13 cellular contexts compared by ENCODE assay signal in the genomic region with DNA sequence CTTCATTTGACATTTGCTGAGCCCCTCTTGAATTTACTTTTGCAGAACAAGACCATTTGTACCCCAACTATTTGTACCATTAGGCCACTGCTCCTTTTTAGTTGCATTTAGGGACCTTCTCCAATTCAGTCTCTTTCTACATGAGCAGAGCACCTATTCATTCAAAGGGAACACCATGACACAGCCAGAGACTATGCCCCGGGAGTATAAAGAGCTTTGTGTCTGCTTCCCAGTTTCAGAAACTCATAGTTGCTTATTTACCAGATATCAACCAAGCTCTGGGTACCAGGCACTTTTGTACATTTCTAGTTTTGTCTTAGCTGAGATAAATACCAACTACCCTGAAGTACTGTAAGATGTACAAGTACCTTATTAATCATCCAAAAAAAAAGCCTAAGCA.
DNase-seq lines count a peak whose midpoint lies in the region; ATAC-seq and TF ChIP-seq lines count a peak whose summit lies in the region.
"Had no signal": no experiment of that assay in that cellular context is flagged by ENCODE, and none has a peak within 500 bp of the region (broad histone marks: within the 10 kb centered on the region; RNA-seq: fewer than 3 reads in every experiment).

No MANE protein-coding gene starts in this region.

- H4K8ac ChIP-seq in neuronal stem cell (ENCODE audit: low read depth, low read length) = no peak overlapping the region

- no peaks in the 10 kb centered on the region for H3K79me1 ChIP-seq in neuronal stem cell (ENCODE audit: low read depth, low read length)

- no peak overlapping the region for H3K23ac ChIP-seq in neuronal stem cell (ENCODE audit: low read depth, low read length, poor library complexity)

- no peak overlapping the region for H3K27ac Mint-ChIP-seq in progenitor cell of endocrine pancreas

- H3K4ac ChIP-seq in neuronal stem cell (ENCODE audit: low read length) = no peak overlapping the region

- H3K9me3 Mint-ChIP-seq in progenitor cell of endocrine pancreas (ENCODE audit: low read depth) = peaks cover 1% of the 10 kb centered on the region
- H3K9me3 Mint-ChIP-seq: CD8-positive, alpha-beta memory T cell had no signal

- no peak for ATAC-seq in foreskin keratinocyte
- ATAC-seq: HepG2 had no signal

- no peak overlapping the region for H3K18ac ChIP-seq in neuronal stem cell (ENCODE audit: low read length)

- no peak overlapping the region for H3K9ac ChIP-seq in neuronal stem cell (ENCODE audit: low read depth, low read length, poor library complexity)

- no peak overlapping the region for H2BK120ac ChIP-seq in neuronal stem cell (ENCODE audit: low read depth, low read length)

- no peak overlapping the region for H4K91ac ChIP-seq in neuronal stem cell (ENCODE audit: low read depth, low read length, poor library complexity)

- H3K4me3 Mint-ChIP-seq in progenitor cell of endocrine pancreas (ENCODE audit: low read depth) = no peak overlapping the region

- peaks cover 4% of the 10 kb centered on the region for H3K27me3 Mint-ChIP-seq in progenitor cell of endocrine pancreas
- H3K27me3 Mint-ChIP-seq: CD8-positive, alpha-beta memory T cell had no signal

- H3K4me3 ChIP-seq in neuronal stem cell (ENCODE audit: low read length in 2 of 2) = no peak overlapping the region
- H3K4me3 ChIP-seq: HAP-1 had no signal

- no peak overlapping the region for H2BK15ac ChIP-seq in neuronal stem cell (ENCODE audit: low read length)

- peak overlapping the region; percentile 32 for H3K27ac ChIP-seq in angular gyrus (ENCODE audit: low read depth, low read length)
- peak overlapping the region; percentile 11 for H3K27ac ChIP-seq in layer of hippocampus (ENCODE audit: low read depth, low read length)
- peak overlapping the region; percentile 60 for H3K27ac ChIP-seq in neuronal stem cell (replicated peaks; ENCODE audit: low read length)
- H3K27ac ChIP-seq in foreskin keratinocyte = no peak overlapping the region

- no CpG with 5 or more reads among the region's 1 CpG for WGBS in neuronal stem cell (ENCODE audit: extremely low coverage in 2 of 2, insufficient read length in 2 of 2, insufficient replicate concordance in 1 of 2), 2 donors

- no peaks in the 10 kb centered on the region for H3K36me3 Mint-ChIP-seq in progenitor cell of endocrine pancreas (ENCODE audit: insufficient read depth)

- no peak for TF ChIP-seq CTCF in foreskin keratinocyte (conservative IDR thresholded peaks at IDR 0.05)
- no peak for TF ChIP-seq CTCF in progenitor cell of endocrine pancreas (IDR thresholded peaks at IDR 0.05; ENCODE audit: unreplicated experiment)

- no peak overlapping the region for H2AFZ ChIP-seq in neuronal stem cell (ENCODE audit: low read length)

- H3K14ac ChIP-seq in neuronal stem cell (ENCODE audit: low read length) = no peak overlapping the region

- no peaks in the 10 kb centered on the region for H3K36me3 ChIP-seq in neuronal stem cell (replicated peaks in 1 of 2; ENCODE audit: control insufficient read depth in 2 of 2, insufficient read depth in 2 of 2, low read length in 2 of 2)
- H3K36me3 ChIP-seq: HAP-1 had no signal

- peaks cover 5% of the 10 kb centered on the region for H3K4me1 Mint-ChIP-seq in progenitor cell of endocrine pancreas (ENCODE audit: low read depth)

- H3K4me1 ChIP-seq in neuronal stem cell (ENCODE audit: control insufficient read depth in 2 of 2, insufficient read depth in 1 of 2, low read depth in 1 of 2, low read length in 2 of 2) (peaks cover 0 to 14% of the 10 kb centered on the region in 2 donors), foreskin keratinocyte (no peaks in the 10 kb centered on the region)
- H3K4me1 ChIP-seq: Caco-2 had no signal

- DNase-seq in neuronal stem cell (ENCODE audit: low spot score) (no peak), SW 1271 (lab: John Stamatoyannopoulos, UW) (no peak), foreskin keratinocyte (no peak), progenitor cell of endocrine pancreas (ENCODE audit: low spot score, unreplicated experiment) (no peak)
- DNase-seq in activated CD8-positive, alpha-beta memory T cell treated with anti-CD3 and anti-CD28 coated beads, Interleukin-2, amount 50 U/mL, for 4 hours = no peak
- DNase-seq: Caco-2; CD8-positive, alpha-beta memory T cell; DND-41; GDM1 had no signal

- no peak overlapping the region for H2BK12ac ChIP-seq in neuronal stem cell (ENCODE audit: low read length)

- H2AK5ac ChIP-seq in neuronal stem cell (ENCODE audit: low read depth, low read length) = no peak overlapping the region

- no peak overlapping the region for H3K4me2 ChIP-seq in neuronal stem cell (ENCODE audit: insufficient read depth, low read length, poor library complexity, severe bottlenecking)

- H2BK5ac ChIP-seq in neuronal stem cell (ENCODE audit: low read length) = no peak overlapping the region

- H3K27me3 ChIP-seq in layer of hippocampus (ENCODE audit: control insufficient read depth, insufficient read depth, low read length) = no peaks in the 10 kb centered on the region
- H3K27me3 ChIP-seq in neuronal stem cell (ENCODE audit: control insufficient read depth in 3 of 3, insufficient read depth in 3 of 3, low read depth in 1 of 3, low read length in 3 of 3) = no peaks in the 10 kb centered on the region
- H3K27me3 ChIP-seq in foreskin keratinocyte = no peaks in the 10 kb centered on the region

- no peaks in the 10 kb centered on the region for H3K9me3 ChIP-seq in neuronal stem cell (replicated peaks in 1 of 2; ENCODE audit: control insufficient read depth in 2 of 2, insufficient read depth in 1 of 2, low read depth in 1 of 2, low read length in 2 of 2)
- H3K9me3 ChIP-seq: Caco-2, HAP-1 had no signal
